Comparison of ENCODE assay signal across 8 cellular contexts in the genomic region with DNA sequence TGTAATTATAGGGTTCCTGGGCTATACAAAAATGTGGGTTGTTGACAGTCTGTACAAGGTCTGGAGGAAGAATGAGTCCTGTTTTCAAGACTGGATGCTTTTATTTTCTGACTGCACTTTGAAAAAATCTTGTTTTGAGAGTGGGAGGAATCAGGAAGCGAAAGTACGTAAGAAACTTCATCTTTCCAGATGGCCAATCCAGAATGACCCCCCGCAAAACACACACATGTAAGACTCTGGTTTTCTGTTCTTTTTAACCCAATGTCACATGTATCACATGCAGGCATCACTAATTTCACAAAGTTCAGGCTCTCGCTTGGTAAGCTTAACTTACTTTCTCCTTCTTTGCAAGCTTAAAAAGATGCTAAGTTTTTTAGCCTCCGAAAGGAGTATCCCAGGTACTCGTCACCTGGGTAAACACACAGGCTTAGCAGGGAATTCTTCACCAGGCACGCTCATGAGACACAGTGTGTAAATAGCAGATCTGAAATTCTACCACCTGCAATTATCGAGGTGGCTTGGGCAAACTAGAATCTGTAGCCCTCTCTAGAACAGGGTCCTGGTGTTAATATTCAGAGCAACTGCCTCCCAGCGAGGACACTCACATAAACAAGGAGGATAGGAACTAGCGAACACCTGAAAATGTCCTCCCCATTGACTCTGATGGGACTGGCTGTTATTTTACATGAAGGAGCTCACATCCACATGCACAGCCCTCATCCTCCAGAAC.
A peak's percentile ranks its signal among the peaks of the same experiment; 100 is the strongest.
DNase-seq lines count a peak whose midpoint lies in the region; ATAC-seq, FAIRE-seq and TF ChIP-seq lines count a peak whose summit lies in the region.

No MANE protein-coding gene starts in this region.

- no peaks in the 10 kb centered on the region for H3K9me3 ChIP-seq in hepatocyte (ENCODE audit: low read depth)

- H3K79me2 ChIP-seq in hepatocyte: no peaks in the 10 kb centered on the region

- H3K27ac ChIP-seq in hepatocyte: peak overlapping the region; percentile 12

- WGBS in hepatocyte (ENCODE audit: low lambda C conversion rate, missing lambda C conversion rate): 84% methylated on average over 10 of the region's 10 CpGs

- H3K4me1 ChIP-seq in hepatocyte (ENCODE audit: insufficient read depth): no peaks in the 10 kb centered on the region

- H4K20me1 ChIP-seq in hepatocyte (ENCODE audit: insufficient read depth, poor library complexity, severe bottlenecking): no peaks in the 10 kb centered on the region

- ATAC-seq in GM21737 (IDR thresholded peaks at IDR 0.05; ENCODE audit: unreplicated experiment): peak; percentile 33

- DNase-seq in NCI-H748 (lab: John Stamatoyannopoulos, UW; ENCODE audit: unreplicated experiment) (peak; percentile 51), NCI-H748 treated with DMSO at 0.1 percent for 48 hours (lab: John Stamatoyannopoulos, UW) (no peak), HTR-8/SVneo (ENCODE audit: insufficient read length, low spot score) (no peak), hepatocyte (ENCODE audit: low spot score) (no peak), T1000 (lab: John Stamatoyannopoulos, UW) (no peak), T-helper 1 cell (no peak)
- no peak for DNase-seq in stimulated activated CD8-positive, alpha-beta memory T cell treated with anti-CD3 and anti-CD28 coated beads, Interleukin-4, amount 100 ng/mL, for 48 hours

- H2AFZ ChIP-seq in hepatocyte: no peak overlapping the region

- H3K4me3 ChIP-seq in hepatocyte: no peak overlapping the region

- H3K4me2 ChIP-seq in hepatocyte: no peak overlapping the region

- peak; percentile 4 for FAIRE-seq in HTR-8/SVneo (lab: Jason Lieb, UNC)

- H3K36me3 ChIP-seq in hepatocyte (replicated peaks; ENCODE audit: insufficient read depth, low read depth): no peaks in the 10 kb centered on the region

- no peak for TF ChIP-seq CTCF in hepatocyte (IDR thresholded peaks at IDR 0.05; ENCODE audit: poor library complexity)

- no peaks in the 10 kb centered on the region for H3K9me2 ChIP-seq in hepatocyte (replicated peaks; ENCODE audit: insufficient read depth)

- no peaks in the 10 kb centered on the region for H3K27me3 ChIP-seq in hepatocyte
